Comparison of ENCODE assay signal across 12 cellular contexts in the genomic region with DNA sequence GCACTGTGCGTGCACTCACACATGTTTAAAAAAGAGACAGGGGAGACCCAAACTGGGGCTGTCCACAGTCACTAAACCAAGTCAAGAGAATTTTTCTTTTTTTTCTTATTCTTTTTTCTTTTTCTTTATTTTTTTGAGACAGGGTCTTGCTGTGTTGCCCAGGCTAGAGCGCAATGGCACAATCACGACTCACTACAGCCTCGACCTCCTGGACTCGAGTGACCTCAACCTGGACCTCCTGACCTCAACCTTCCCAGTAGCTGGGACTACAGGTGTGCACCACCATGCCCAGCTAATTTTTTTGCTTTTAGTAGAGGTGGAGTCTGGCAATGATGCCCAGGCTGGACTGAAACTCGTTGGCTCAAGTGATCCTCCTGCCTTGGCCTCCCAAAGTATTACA.
DNase-seq lines count a peak whose midpoint lies in the region; ATAC-seq, FAIRE-seq and TF ChIP-seq lines count a peak whose summit lies in the region.
"Had no signal": no experiment of that assay in that cellular context is flagged by ENCODE, and none has a peak within 500 bp of the region (broad histone marks: within the 10 kb centered on the region; RNA-seq: fewer than 3 reads in every experiment).

No MANE protein-coding gene starts in this region.

- H3K4me3 ChIP-seq in HEK293 (ENCODE audit: low read depth, low read length) (no peak overlapping the region), adipocyte (ENCODE audit: low read length) (peak overlapping the region; percentile 63), kidney (ENCODE audit: low read length in 2 of 2) (no peak overlapping the region), smooth muscle cell (no peak overlapping the region)

- 96% methylated on average over 6 of the region's 6 CpGs for WGBS in smooth muscle cell (ENCODE audit: low lambda C conversion rate)

- TF ChIP-seq CTCF in HEK293 (tag by site-specific recombination; IDR thresholded peaks at IDR 0.05): no peak
- TF ChIP-seq CTCF in kidney (IDR thresholded peaks at IDR 0.05; ENCODE audit: borderline replicate concordance, extremely low read depth, insufficient read depth): no peak
- TF ChIP-seq CTCF in smooth muscle cell (IDR thresholded peaks at IDR 0.05; ENCODE audit: borderline replicate concordance, insufficient read depth, poor library complexity, severe bottlenecking): no peak

- intact Hi-C loops in kidney (cut with DNase I): no loop called here

- H3K4me1 ChIP-seq in HEK293 (ENCODE audit: control insufficient read depth, insufficient read depth, low read length) (peaks cover 10% of the 10 kb centered on the region), adipocyte (ENCODE audit: control insufficient read depth, insufficient read depth, low read length) (peaks cover 23% of the 10 kb centered on the region), kidney (ENCODE audit: control insufficient read depth in 1 of 2, insufficient read depth in 1 of 2, low read depth in 1 of 2, low read length in 2 of 2) (peaks cover 0 to 6% of the 10 kb centered on the region in 2 donors), smooth muscle cell (ENCODE audit: low read depth) (no peaks in the 10 kb centered on the region)

- H3K79me2 ChIP-seq in smooth muscle cell (ENCODE audit: low read depth): no peaks in the 10 kb centered on the region

- H3K9ac ChIP-seq in adipocyte (ENCODE audit: low read length) (peak overlapping the region; percentile 65), kidney (ENCODE audit: low read length in 2 of 2) (no peak overlapping the region), smooth muscle cell (ENCODE audit: low read depth) (no peak overlapping the region)

- POLR2A ChIA-PET in HEK293 (lab: Yijun Ruan, JAX): no interaction called here

- H3K27ac ChIP-seq in HEK293 (ENCODE audit: extremely low read depth, low read depth, low read length) (peak overlapping the region; percentile 16; the same call in 1 of the 2 replicates), kidney (ENCODE audit: low read depth in 2 of 2, low read length in 2 of 2) (peak overlapping the region; percentile 77 to 78), smooth muscle cell (ENCODE audit: low read depth) (peak overlapping the region; percentile 69)

- ATAC-seq in HG03565 (IDR thresholded peaks at IDR 0.05; ENCODE audit: unreplicated experiment): no peak

- no peak overlapping the region for H2AFZ ChIP-seq in smooth muscle cell (ENCODE audit: low read depth)

- H3K27me3 ChIP-seq in adipocyte (replicated peaks; ENCODE audit: control insufficient read depth, insufficient read depth, low read length) (no peaks in the 10 kb centered on the region), smooth muscle cell (ENCODE audit: low read depth) (no peaks in the 10 kb centered on the region)

- no peak overlapping the region for H3K4me2 ChIP-seq in smooth muscle cell

- H3F3A ChIP-seq in smooth muscle cell (ENCODE audit: low read depth): peaks cover 7% of the 10 kb centered on the region

- H3K9me3 ChIP-seq in HEK293 (ENCODE audit: control insufficient read depth, insufficient read depth, low read depth, low read length) (no peaks in the 10 kb centered on the region), adipocyte (ENCODE audit: control insufficient read depth, low read length) (no peaks in the 10 kb centered on the region), kidney (ENCODE audit: control insufficient read depth in 1 of 2, low read length in 2 of 2) (no peaks in the 10 kb centered on the region), smooth muscle cell (replicated peaks; ENCODE audit: low read depth) (no peaks in the 10 kb centered on the region)
- H3K9me3 ChIP-seq: Caco-2 had no signal

- peaks cover 0 to 23% of the 10 kb centered on the region in 2 experiments; a peak in 1 of 3 replicates for H3K36me3 ChIP-seq in HEK293 (ENCODE audit: control insufficient read depth in 2 of 2, insufficient read depth in 1 of 2, low read length in 2 of 2)
- H3K36me3 ChIP-seq in adipocyte (ENCODE audit: control insufficient read depth, insufficient read depth, low read length, severe bottlenecking): peaks cover 36% of the 10 kb centered on the region
- no peaks in the 10 kb centered on the region for H3K36me3 ChIP-seq in kidney (ENCODE audit: control insufficient read depth in 1 of 2, insufficient read depth in 2 of 2, low read length in 2 of 2)
- H3K36me3 ChIP-seq in smooth muscle cell (ENCODE audit: low read depth): no peaks in the 10 kb centered on the region

- DNase-seq in adipocyte (ENCODE audit: low read depth) (no peak), kidney (no peak), smooth muscle cell (lab: John Stamatoyannopoulos, UW; ENCODE audit: unreplicated experiment) (no peak), mucosa of gallbladder (ENCODE audit: low spot score) (no peak)
- DNase-seq in stimulated activated CD4-positive, alpha-beta T cell treated with anti-CD3 and anti-CD28 coated beads, Interleukin-4, amount 100 ng/mL, for 1 hour: no peak
- DNase-seq in stimulated activated naive CD4-positive, alpha-beta T cell (lab: John Stamatoyannopoulos, UW): no peak
- DNase-seq: activated gamma-delta T cell treated with Interleukin-2 at 50 U/mL for 16 hours, Caco-2, NCI-H1694 had no signal

- H4K20me1 ChIP-seq in smooth muscle cell (ENCODE audit: low read depth): no peaks in the 10 kb centered on the region

- FAIRE-seq in kidney (lab: Jason Lieb, UNC): no peak
- FAIRE-seq: colon had no signal

- CTCF ChIA-PET in HEK293 (lab: Yijun Ruan, JAX): interaction anchor here (0.6 kb wide), 1 partner anchor 451 kb away, joined by 3 read pairs; no protein-coding TSS in a partner anchor

TF ChIP-seq in HEK293, 187 proteins besides CTCF, POLR2A, EP300 and RAD21:
- TF ChIP-seq, protein P1, sequence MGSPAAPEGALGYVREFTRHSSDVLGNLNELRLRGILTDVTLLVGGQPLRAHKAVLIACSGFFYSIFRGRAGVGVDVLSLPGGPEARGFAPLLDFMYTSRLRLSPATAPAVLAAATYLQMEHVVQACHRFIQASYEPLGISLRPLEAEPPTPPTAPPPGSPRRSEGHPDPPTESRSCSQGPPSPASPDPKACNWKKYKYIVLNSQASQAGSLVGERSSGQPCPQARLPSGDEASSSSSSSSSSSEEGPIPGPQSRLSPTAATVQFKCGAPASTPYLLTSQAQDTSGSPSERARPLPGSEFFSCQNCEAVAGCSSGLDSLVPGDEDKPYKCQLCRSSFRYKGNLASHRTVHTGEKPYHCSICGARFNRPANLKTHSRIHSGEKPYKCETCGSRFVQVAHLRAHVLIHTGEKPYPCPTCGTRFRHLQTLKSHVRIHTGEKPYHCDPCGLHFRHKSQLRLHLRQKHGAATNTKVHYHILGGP (tag by site-specific recombination; IDR thresholded peaks at IDR 0.05): no peak
- peak; percentile 83; the same call in 1 of the 2 replicates for TF ChIP-seq ZNF121 (tag by site-specific recombination; IDR thresholded peaks at IDR 0.05)

Comparison
In these comparisons a context has a peak if more than half of its experiments do, and no peak if none do; other contexts are left out.
1. H3K27ac ChIP-seq: peak in every context shown above with its lines; median percentile 78 in kidney; 69 in smooth muscle cell; 16 in HEK293.